In the genomic region with DNA sequence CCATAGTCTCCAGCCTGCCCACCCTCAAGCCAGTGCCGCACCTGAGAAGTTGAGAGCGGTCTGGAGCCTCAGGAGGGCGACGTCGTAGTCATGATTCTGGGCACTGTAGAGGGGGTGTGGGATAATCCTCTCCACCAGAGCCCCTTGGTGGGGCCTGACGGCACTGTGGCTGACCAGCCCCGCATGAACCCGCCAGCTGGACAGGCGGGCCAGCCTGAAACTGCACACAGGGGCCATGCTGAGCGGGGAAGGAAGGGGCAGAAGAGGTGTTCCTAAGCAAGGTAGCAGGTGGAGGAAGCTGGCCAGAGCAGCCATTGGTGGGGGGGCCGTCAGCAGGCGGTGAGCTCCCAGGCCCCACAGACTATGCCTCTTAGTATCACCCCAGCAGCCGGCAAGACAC, we compare ENCODE assay signal across 27 cellular contexts. TPM values are rescaled to one million over a fixed set of nuclear protein-coding genes. Genes with fewer than 3 reads are reported as not detected.
"Had no signal": no experiment of that assay in that cellular context is flagged by ENCODE, and none has a peak within 500 bp of the region (broad histone marks: within the 10 kb centered on the region; RNA-seq: fewer than 3 reads in every experiment).

No MANE protein-coding gene starts in this region.

- H3K27ac ChIP-seq: stomach, suprapubic skin, testis, thoracic aorta, thyroid gland, tibial artery, transverse colon, upper lobe of left lung, upper lobe of right lung, uterus, vagina had no signal

- ATAC-seq: stimulated activated effector memory CD8-positive, alpha-beta T cell treated with anti-CD3 and anti-CD28 coated beads, Interleukin-12 subunit alpha, Interleukin-12 subunit beta, amount 100 ng/mL, for 72 hours; stimulated activated memory B cell treated with anti-CD40 and anti-IgM and Interleukin-4, amounts not matched to agents 10 μg/mL and 1 μg/mL and 100 μg/mL, for 72 hours; stimulated activated naive B cell treated with anti-CD40 and anti-IgM and Interleukin-4, amounts not matched to agents 10 μg/mL and 1 μg/mL and 100 μg/mL, for 72 hours; stimulated activated naive CD8-positive, alpha-beta T cell treated with anti-CD3 and anti-CD28 coated beads, Interleukin-15, amount 100 ng/mL, for 72 hours; stimulated activated naive CD8-positive, alpha-beta T cell treated with anti-CD3 and anti-CD28 coated beads, Interleukin-15, Interleukin-2, amounts not matched to agents 100 U/mL and 50 U/mL, for 24 hours; upper lobe of right lung had no signal

- H3K4me1 ChIP-seq: suprapubic skin, testis, thyroid gland, upper lobe of left lung, upper lobe of right lung, uterus had no signal

- H3K27me3 Mint-ChIP-seq: stimulated activated memory B cell treated with anti-CD40 and anti-IgM and Interleukin-4, amounts not matched to agents 10 μg/mL and 1 μg/mL and 100 μg/mL, for 72 hours; stimulated activated naive B cell treated with anti-CD40 and anti-IgM and Interleukin-4, amounts not matched to agents 10 μg/mL and 1 μg/mL and 100 μg/mL, for 72 hours; stimulated activated naive CD8-positive, alpha-beta T cell treated with anti-CD3 and anti-CD28 coated beads, Interleukin-15, amount 100 ng/mL, for 72 hours; stimulated activated naive CD8-positive, alpha-beta T cell treated with anti-CD3 and anti-CD28 coated beads, Interleukin-15, Interleukin-2, amounts not matched to agents 100 ng/mL and 50 ng/mL, for 24 hours; type B pancreatic cell had no signal

- H3K36me3 ChIP-seq: thoracic aorta, thyroid gland, transverse colon, upper lobe of left lung, upper lobe of right lung, uterus, vagina had no signal

- H3K4me1 Mint-ChIP-seq: stimulated activated effector memory CD8-positive, alpha-beta T cell treated with anti-CD3 and anti-CD28 coated beads, Interleukin-12 subunit alpha, Interleukin-12 subunit beta, amount 100 ng/mL, for 72 hours; stimulated activated memory B cell treated with anti-CD40 and anti-IgM and Interleukin-4, amounts not matched to agents 10 μg/mL and 1 μg/mL and 100 μg/mL, for 72 hours; stimulated activated naive B cell treated with anti-CD40 and anti-IgM and Interleukin-4, amounts not matched to agents 10 μg/mL and 1 μg/mL and 100 μg/mL, for 72 hours; stimulated activated naive CD8-positive, alpha-beta T cell treated with anti-CD3 and anti-CD28 coated beads, Interleukin-15, amount 100 ng/mL, for 72 hours had no signal

- H3K27me3 ChIP-seq: stomach, suprapubic skin, testis, thyroid gland, tibial artery, tibial nerve, transverse colon, upper lobe of left lung, upper lobe of right lung, uterus, vagina had no signal

- DNase-seq: stimulated activated CD4-positive, alpha-beta T cell treated with anti-CD3 and anti-CD28 coated beads, Interleukin-2, amount 100 ng/mL, for 48 hours; stimulated activated CD4-positive, alpha-beta T cell treated with anti-CD3 and anti-CD28 coated beads, Interleukin-4, amount 100 ng/mL, for 1 hour; stimulated activated CD4-positive, alpha-beta T cell treated with anti-CD3 and anti-CD28 coated beads, Interleukin-4, amount 100 ng/mL, for 24 hours; stimulated activated CD8-positive, alpha-beta memory T cell treated with anti-CD3 and anti-CD28 coated beads, Interleukin-4, amount 100 ng/mL, for 48 hours; stimulated activated naive B cell treated with anti-CD40 and anti-IgM and Interleukin-4, amounts not matched to agents 10 μg/mL and 1 μg/mL and 100 μg/mL, for 72 hours; stimulated activated naive CD4-positive, alpha-beta T cell; stimulated activated naive CD4-positive, alpha-beta T cell treated with Interleukin-2 at 50 U/mL for 16 hours; stimulated activated naive CD8-positive, alpha-beta T cell treated with anti-CD3 and anti-CD28 coated beads, Interleukin-15, amount 100 ng/mL, for 72 hours; stimulated activated naive CD8-positive, alpha-beta T cell treated with anti-CD3 and anti-CD28 coated beads, Interleukin-15, Interleukin-2, amounts not matched to agents 100 U/mL and 50 U/mL, for 24 hours; stomach; substantia nigra; testis; thyroid gland; tibial artery; transverse colon; trophoblast cell; upper lobe of right lung; uterus had no signal

- H3K9me3 Mint-ChIP-seq: stimulated activated effector memory CD8-positive, alpha-beta T cell treated with anti-CD3 and anti-CD28 coated beads, Interleukin-12 subunit alpha, Interleukin-12 subunit beta, amount 100 ng/mL, for 72 hours; stimulated activated memory B cell treated with anti-CD40 and anti-IgM and Interleukin-4, amounts not matched to agents 10 μg/mL and 1 μg/mL and 100 μg/mL, for 72 hours; stimulated activated naive B cell treated with anti-CD40 and anti-IgM and Interleukin-4, amounts not matched to agents 10 μg/mL and 1 μg/mL and 100 μg/mL, for 72 hours; stimulated activated naive CD8-positive, alpha-beta T cell treated with anti-CD3 and anti-CD28 coated beads, Interleukin-15, amount 100 ng/mL, for 72 hours; stimulated activated naive CD8-positive, alpha-beta T cell treated with anti-CD3 and anti-CD28 coated beads, Interleukin-15, Interleukin-2, amounts not matched to agents 100 ng/mL and 50 ng/mL, for 24 hours; type B pancreatic cell had no signal

- H3K4me3 Mint-ChIP-seq: stimulated activated effector memory CD8-positive, alpha-beta T cell treated with anti-CD3 and anti-CD28 coated beads, Interleukin-12 subunit alpha, Interleukin-12 subunit beta, amount 100 ng/mL, for 72 hours; stimulated activated memory B cell treated with anti-CD40 and anti-IgM and Interleukin-4, amounts not matched to agents 10 μg/mL and 1 μg/mL and 100 μg/mL, for 72 hours; stimulated activated naive B cell treated with anti-CD40 and anti-IgM and Interleukin-4, amounts not matched to agents 10 μg/mL and 1 μg/mL and 100 μg/mL, for 72 hours; stimulated activated naive CD8-positive, alpha-beta T cell treated with anti-CD3 and anti-CD28 coated beads, Interleukin-15, amount 100 ng/mL, for 72 hours; stimulated activated naive CD8-positive, alpha-beta T cell treated with anti-CD3 and anti-CD28 coated beads, Interleukin-15, Interleukin-2, amounts not matched to agents 100 ng/mL and 50 ng/mL, for 24 hours; type B pancreatic cell had no signal

- H3K36me3 Mint-ChIP-seq: stimulated activated effector memory CD8-positive, alpha-beta T cell treated with anti-CD3 and anti-CD28 coated beads, Interleukin-12 subunit alpha, Interleukin-12 subunit beta, amount 100 ng/mL, for 72 hours; type B pancreatic cell had no signal

- H3K27ac Mint-ChIP-seq: stimulated activated effector memory CD8-positive, alpha-beta T cell treated with anti-CD3 and anti-CD28 coated beads, Interleukin-12 subunit alpha, Interleukin-12 subunit beta, amount 100 ng/mL, for 72 hours; stimulated activated memory B cell treated with anti-CD40 and anti-IgM and Interleukin-4, amounts not matched to agents 10 μg/mL and 1 μg/mL and 100 μg/mL, for 72 hours; stimulated activated naive B cell treated with anti-CD40 and anti-IgM and Interleukin-4, amounts not matched to agents 10 μg/mL and 1 μg/mL and 100 μg/mL, for 72 hours; stimulated activated naive CD8-positive, alpha-beta T cell treated with anti-CD3 and anti-CD28 coated beads, Interleukin-15, amount 100 ng/mL, for 72 hours; stimulated activated naive CD8-positive, alpha-beta T cell treated with anti-CD3 and anti-CD28 coated beads, Interleukin-15, Interleukin-2, amounts not matched to agents 100 ng/mL and 50 ng/mL, for 24 hours; type B pancreatic cell had no signal

- H3K4me3 ChIP-seq: stomach, suprapubic skin, testis, thoracic aorta, thyroid gland, tibial artery, tibial nerve, transverse colon, upper lobe of left lung, upper lobe of right lung, uterus, vagina had no signal

- H3K9me3 ChIP-seq: stomach, suprapubic skin, testis, thoracic aorta, thyroid gland, tibial artery, tibial nerve, transverse colon, upper lobe of left lung, upper lobe of right lung, uterus, vagina had no signal

RNA-seq across cellular contexts. Expression of a gene that starts 13.1 kb away (rescaled TPM):
- total RNA-seq: vagina had no signal
